ENCODE assay signal across 19 cellular contexts in genomic region chr10:27470890-27471289, GRCh38.
"Had no signal": no experiment of that assay in that cellular context is flagged by ENCODE, and none has a peak within 500 bp of the region (broad histone marks: within the 10 kb centered on the region; RNA-seq: fewer than 3 reads in every experiment).

No MANE protein-coding gene starts in this region.

- H3K36me3 Mint-ChIP-seq: naive thymus-derived CD8-positive, alpha-beta T cell had no signal

- H3K27ac ChIP-seq: esophagus squamous epithelium, gastroesophageal sphincter, ovary, right atrium auricular region, testis had no signal

- H3K9me3 ChIP-seq: esophagus squamous epithelium, gastroesophageal sphincter, ovary, right atrium auricular region, testis, transverse colon had no signal

- FAIRE-seq: colon, islet of Langerhans, small intestine had no signal

- H3K27me3 ChIP-seq: esophagus squamous epithelium, gastroesophageal sphincter, ovary, right atrium auricular region, testis, transverse colon had no signal

- H3K4me3 ChIP-seq: esophagus squamous epithelium, gastroesophageal sphincter, ovary, right atrium auricular region, testis, transverse colon had no signal

- H3K4me3 Mint-ChIP-seq: dendritic cell treated with granulocyte-macrophage colony-stimulating factor and Interleukin-4, amounts not matched to agents 40 ng/mL and 50 ng/mL, for 4 days; effector memory CD8-positive, alpha-beta T cell; naive thymus-derived CD8-positive, alpha-beta T cell had no signal

- ATAC-seq: effector memory CD8-positive, alpha-beta T cell; gastroesophageal sphincter; naive thymus-derived CD8-positive, alpha-beta T cell; stimulated activated naive CD8-positive, alpha-beta T cell treated with anti-CD3 and anti-CD28 coated beads, Interleukin-15, Interleukin-2, amounts not matched to agents 100 U/mL and 50 U/mL, for 24 hours had no signal

- H3K4me1 ChIP-seq: gastroesophageal sphincter, right atrium auricular region, testis, transverse colon had no signal

- H3K27me3 Mint-ChIP-seq: dendritic cell treated with granulocyte-macrophage colony-stimulating factor and Interleukin-4, amounts not matched to agents 40 ng/mL and 50 ng/mL, for 4 days had no signal

- DNase-seq: cerebellar nuclear complex; effector memory CD8-positive, alpha-beta T cell; esophagus squamous epithelium; foreskin fibroblast; glutamatergic neuron; kidney glomerular epithelial cell; naive thymus-derived CD8-positive, alpha-beta T cell; nucleus accumbens; ovary; small intestine; stimulated activated CD4-positive, alpha-beta T cell treated with anti-CD3 and anti-CD28 coated beads, Interleukin-12 subunit alpha, Interleukin-12 subunit beta, amount 100 ng/mL, for 4 hours; stimulated activated naive CD8-positive, alpha-beta T cell treated with anti-CD3 and anti-CD28 coated beads, Interleukin-15, Interleukin-2, amounts not matched to agents 100 U/mL and 50 U/mL, for 24 hours; testis; transverse colon had no signal

- H3K27ac Mint-ChIP-seq: dendritic cell treated with granulocyte-macrophage colony-stimulating factor and Interleukin-4, amounts not matched to agents 40 ng/mL and 50 ng/mL, for 4 days; effector memory CD8-positive, alpha-beta T cell; naive thymus-derived CD8-positive, alpha-beta T cell had no signal

- H3K9me3 Mint-ChIP-seq: dendritic cell treated with granulocyte-macrophage colony-stimulating factor and Interleukin-4, amounts not matched to agents 40 ng/mL and 50 ng/mL, for 4 days; effector memory CD8-positive, alpha-beta T cell; naive thymus-derived CD8-positive, alpha-beta T cell had no signal

- H3K36me3 ChIP-seq: esophagus squamous epithelium, gastroesophageal sphincter, ovary, right atrium auricular region, transverse colon had no signal
